21 cellular contexts compared by ENCODE assay signal in the genomic region with DNA sequence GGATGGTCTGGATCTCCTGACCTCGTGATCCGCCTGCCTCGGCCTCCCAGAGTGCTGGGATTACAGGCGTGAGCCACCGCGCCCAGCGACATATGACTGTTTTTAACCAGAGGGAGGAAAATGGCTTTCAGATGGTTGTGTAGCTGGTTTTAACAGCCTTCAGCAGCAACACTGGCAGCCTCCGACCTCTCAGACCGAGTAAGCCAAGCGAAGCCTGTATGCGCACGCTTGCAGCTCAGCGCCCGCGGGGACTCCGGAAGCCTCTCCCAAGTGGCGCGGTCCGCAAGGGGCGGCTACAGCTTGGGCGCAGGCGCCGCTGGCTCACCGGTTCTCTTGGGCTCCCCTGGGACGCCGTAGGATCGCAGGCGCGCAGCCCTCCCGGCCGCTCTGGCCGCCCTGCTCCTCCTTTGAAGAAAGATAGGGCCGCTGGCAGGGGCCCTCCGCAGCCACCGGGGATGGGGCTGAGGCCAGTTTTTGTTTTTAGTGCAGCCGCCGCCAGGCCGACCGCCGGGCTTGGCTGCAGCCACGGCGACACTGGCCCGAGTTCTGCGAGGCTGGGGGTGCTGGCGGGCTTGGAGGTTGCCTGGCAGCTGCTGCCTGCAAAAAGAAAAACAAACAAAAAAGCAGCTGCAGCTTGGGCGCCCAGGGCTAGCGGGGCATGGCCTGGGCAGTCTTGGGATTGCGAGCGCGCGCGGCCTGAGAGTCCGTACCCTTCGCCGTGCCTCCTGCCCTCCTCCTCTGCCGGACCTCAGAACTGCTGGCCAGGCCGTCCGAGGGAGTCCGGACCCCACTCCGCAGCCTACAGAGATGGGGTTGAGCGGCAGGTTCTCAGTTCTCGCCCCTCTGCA. TPM values are rescaled to one million over a fixed set of nuclear protein-coding genes. Genes with fewer than 3 reads are reported as not detected.
"Had no signal": no experiment of that assay in that cellular context is flagged by ENCODE, and none has a peak within 500 bp of the region (broad histone marks: within the 10 kb centered on the region; RNA-seq: fewer than 3 reads in every experiment).

No MANE protein-coding gene starts in this region.

RNA-seq across cellular contexts. Expression of a gene that starts 39.9 kb away (rescaled TPM):
- total RNA-seq: endodermal cell; esophagus muscularis mucosa; fibroblast of lung; heart right ventricle; left colon; liver; lung microvascular endothelial cell; mesothelial cell of epicardium; mucosa of descending colon; natural killer cell treated with Interleukin-12 subunit alpha and Interleukin-12 subunit beta and Interleukin-15 and Interleukin-18, amount 100 ng/mL, for 72 hours; neural crest cell; omental fat pad; progenitor cell of endocrine pancreas; right atrium auricular region; sigmoid colon; skeletal muscle tissue; thoracic aorta; tibial nerve; ureter; vagina had no signal
- polyA plus RNA-seq: fibroblast of lung, heart right ventricle, immature natural killer cell, liver, sigmoid colon had no signal
